Comparison of ENCODE assay signal across 9 cellular contexts in genomic region chr11:120209750-120210650, GRCh38. TPM values are rescaled to one million over a fixed set of nuclear protein-coding genes. Genes with fewer than 3 reads are reported as not detected.
DNase-seq lines count a peak whose midpoint lies in the region; ATAC-seq and TF ChIP-seq lines count a peak whose summit lies in the region.
"Had no signal": no experiment of that assay in that cellular context is flagged by ENCODE, and none has a peak within 500 bp of the region (broad histone marks: within the 10 kb centered on the region; RNA-seq: fewer than 3 reads in every experiment).

No MANE protein-coding gene starts in this region.

- no peak overlapping the region for H3K14ac ChIP-seq in neuronal stem cell (ENCODE audit: low read length)

- no peak overlapping the region for H4K91ac ChIP-seq in neuronal stem cell (ENCODE audit: low read depth, low read length, poor library complexity)

- H3K27me3 ChIP-seq in Panc1 (ENCODE audit: control insufficient read depth, insufficient read depth, low read length) (peaks cover 2% of the 10 kb centered on the region; the same call in 1 of the 2 replicates), endocrine pancreas (ENCODE audit: control insufficient read depth, insufficient read depth, low read length) (peaks cover 3% of the 10 kb centered on the region), neuronal stem cell (ENCODE audit: control insufficient read depth in 3 of 3, insufficient read depth in 3 of 3, low read depth in 1 of 3, low read length in 3 of 3) (peaks cover 3 to 63% (median 6%) of the 10 kb centered on the region in 3 experiments)

- no peak overlapping the region for H3K4ac ChIP-seq in neuronal stem cell (ENCODE audit: low read length)

- in situ Hi-C loops in Panc1 (cut with HindIII; ENCODE audit: low pct_unique_long_range_greater_than_20kb, low sequenced_read_pairs): no loop called here

- peak overlapping the region; percentile 77 for H3K4me2 ChIP-seq in neuronal stem cell (ENCODE audit: insufficient read depth, low read length, poor library complexity, severe bottlenecking)

- H3K18ac ChIP-seq in neuronal stem cell (ENCODE audit: low read length): peak overlapping the region; percentile 42

- H3K27ac Mint-ChIP-seq in Calu3 (ENCODE audit: unreplicated experiment): peak overlapping the region; percentile 85

- ATAC-seq in Panc1 (no peak), HG03442 (IDR thresholded peaks at IDR 0.05; ENCODE audit: unreplicated experiment) (no peak), GM21786 (IDR thresholded peaks at IDR 0.05; ENCODE audit: unreplicated experiment) (no peak)

- H3K23ac ChIP-seq in neuronal stem cell (ENCODE audit: low read depth, low read length, poor library complexity): no peak overlapping the region

- no peaks in the 10 kb centered on the region for H3K79me1 ChIP-seq in neuronal stem cell (ENCODE audit: low read depth, low read length)

- H3K4me1 ChIP-seq in Panc1 (ENCODE audit: control insufficient read depth, insufficient read depth, low read length) (peaks cover 11% of the 10 kb centered on the region), endocrine pancreas (ENCODE audit: control insufficient read depth, insufficient read depth, low read length) (no peaks in the 10 kb centered on the region), neuronal stem cell (ENCODE audit: control insufficient read depth in 2 of 2, insufficient read depth in 1 of 2, low read depth in 1 of 2, low read length in 2 of 2) (peaks cover 15 to 28% of the 10 kb centered on the region in 2 donors)

- peak overlapping the region; percentile 47 for H3K9ac ChIP-seq in endocrine pancreas (ENCODE audit: control insufficient read depth, insufficient read depth, low read length)
- peak overlapping the region; percentile 71 for H3K9ac ChIP-seq in neuronal stem cell (ENCODE audit: low read depth, low read length, poor library complexity)

- no peak overlapping the region for H4K8ac ChIP-seq in neuronal stem cell (ENCODE audit: low read depth, low read length)

- H3K9me3 ChIP-seq in Panc1 (ENCODE audit: control insufficient read depth, insufficient read depth, low read depth, low read length): no peaks in the 10 kb centered on the region
- H3K9me3 ChIP-seq in endocrine pancreas (ENCODE audit: control insufficient read depth, low read length): no peaks in the 10 kb centered on the region
- H3K9me3 ChIP-seq in neuronal stem cell (replicated peaks in 1 of 2; ENCODE audit: control insufficient read depth in 2 of 2, insufficient read depth in 1 of 2, low read depth in 1 of 2, low read length in 2 of 2): no peaks in the 10 kb centered on the region

- no peak overlapping the region for H2AK5ac ChIP-seq in neuronal stem cell (ENCODE audit: low read depth, low read length)

- WGBS in neuronal stem cell (ENCODE audit: extremely low coverage in 2 of 2, insufficient read length in 2 of 2, insufficient replicate concordance in 1 of 2), 2 donors: no CpG with 5 or more reads among the region's 27 CpGs

- peak overlapping the region; percentile 95 for H2AFZ ChIP-seq in neuronal stem cell (ENCODE audit: low read length)

- H3K36me3 ChIP-seq in Panc1 (ENCODE audit: control insufficient read depth, insufficient read depth, low read length) (no peaks in the 10 kb centered on the region), endocrine pancreas (ENCODE audit: control insufficient read depth, insufficient read depth, low read length) (no peaks in the 10 kb centered on the region), neuronal stem cell (replicated peaks in 1 of 2; ENCODE audit: control insufficient read depth in 2 of 2, insufficient read depth in 2 of 2, low read length in 2 of 2) (no peaks in the 10 kb centered on the region)

- peaks cover 17% of the 10 kb centered on the region for H3K36me3 Mint-ChIP-seq in Calu3 (ENCODE audit: insufficient read depth, unreplicated experiment)

- H2BK5ac ChIP-seq in neuronal stem cell (ENCODE audit: low read length): no peak overlapping the region

- peaks cover 12% of the 10 kb centered on the region for H3K4me1 Mint-ChIP-seq in Calu3 (ENCODE audit: low read depth, unreplicated experiment)

- H3K4me3 ChIP-seq in Panc1 (ENCODE audit: low read depth in 2 of 2, low read length in 2 of 2): peak overlapping the region; percentile 54 to 62
- no peak overlapping the region for H3K4me3 ChIP-seq in endocrine pancreas (ENCODE audit: control insufficient read depth, insufficient read depth, low read length)
- peak overlapping the region; percentile 77 for H3K4me3 ChIP-seq in neuronal stem cell (ENCODE audit: low read length in 2 of 2)

- H3K9me3 Mint-ChIP-seq in Calu3 (ENCODE audit: low read depth, unreplicated experiment): no peaks in the 10 kb centered on the region

- BruUV-seq in Calu3 (replicated peaks; lab: Mats Ljungman, UMichigan) (no TSS peak), Panc1 (replicated peaks; lab: Mats Ljungman, UMichigan) (no TSS peak)

- no peak overlapping the region for H2BK15ac ChIP-seq in neuronal stem cell (ENCODE audit: low read length)

- TF ChIP-seq CTCF in Calu3 (IDR thresholded peaks at IDR 0.05; ENCODE audit: unreplicated experiment) (no peak), Panc1 (IDR thresholded peaks at IDR 0.05) (no peak)

- no peak overlapping the region for H2BK120ac ChIP-seq in neuronal stem cell (ENCODE audit: low read depth, low read length)

- intact Hi-C loops in Calu3 (cut with micrococcal nuclease; ENCODE audit: unreplicated experiment): no loop called here
- intact Hi-C loops in Panc1 (cut with micrococcal nuclease; ENCODE audit: unreplicated experiment): no loop called here

- H3K4me3 Mint-ChIP-seq in Calu3 (ENCODE audit: low read depth, unreplicated experiment): peak overlapping the region; percentile 83

- POLR2A ChIA-PET in Panc1 (lab: Charles Lee): interaction anchor here (0.6 kb wide), 1 partner anchor 735 kb away, joined by 3 read pairs; no protein-coding TSS in a partner anchor

- CTCF ChIA-PET in Calu3 (lab: Charles Lee) (no interaction called here), Panc1 (lab: Charles Lee) (no interaction called here)

- H3K27ac ChIP-seq in Panc1 (ENCODE audit: low read length): no peak overlapping the region
- no peak overlapping the region for H3K27ac ChIP-seq in neuronal stem cell (replicated peaks; ENCODE audit: low read length)

- H2BK12ac ChIP-seq in neuronal stem cell (ENCODE audit: low read length): no peak overlapping the region

- no peak for DNase-seq in Calu3
- no peak for DNase-seq in Panc1 (ENCODE audit: low read depth, low spot score)
- DNase-seq in neuronal stem cell (ENCODE audit: low spot score): no peak
- no peak for DNase-seq in NCI-H187 (lab: John Stamatoyannopoulos, UW)
- no peak for DNase-seq in stimulated activated CD4-positive, alpha-beta T cell treated with anti-CD3 and anti-CD28 coated beads, Interleukin-15, amount 100 ng/mL, for 24 hours

- peaks cover 12% of the 10 kb centered on the region for H3K27me3 Mint-ChIP-seq in Calu3 (ENCODE audit: unreplicated experiment)

RNA-seq across cellular contexts. Expression of gene OAF, which starts 0.8 kb away (rescaled TPM):
- total RNA-seq in Calu3 (2022) (11.3 and 11.6 TPM in 2 replicates), Panc1 (2021; ENCODE audit: unreplicated experiment) (13.7 TPM)
- 11.3 TPM for polyA plus RNA-seq in Panc1 (2012; ENCODE audit: insufficient read length)
- 2.1 TPM for polyA plus RNA-seq in neuronal stem cell (2013, experiment 1 of 2)
- polyA plus RNA-seq in neuronal stem cell (2013, experiment 2 of 2): 2.0 TPM

RNA-seq across cellular contexts. Expression of gene POU2F3, which starts 29.9 kb away (rescaled TPM):
- 2.6 and 3.3 TPM in 2 replicates for total RNA-seq in Calu3 (2022)
- not detected for total RNA-seq in Panc1 (2021; ENCODE audit: unreplicated experiment)
- not detected for polyA plus RNA-seq in Panc1 (2012; ENCODE audit: insufficient read length)
- 0.03 TPM for polyA plus RNA-seq in neuronal stem cell (2013, experiment 1 of 2)
- polyA plus RNA-seq in neuronal stem cell (2013, experiment 2 of 2): 0.03 TPM
- total RNA-seq: pulmonary artery endothelial cell had no signal
